8 cellular contexts compared by ENCODE assay signal in genomic region chr19:7196721-7197168, GRCh38.
DNase-seq lines count a peak whose midpoint lies in the region; ATAC-seq, FAIRE-seq and TF ChIP-seq lines count a peak whose summit lies in the region.

No MANE protein-coding gene starts in this region.

- TF ChIP-seq RAD21 in H1 (IDR thresholded peaks at IDR 0.05 in 1 of 2, conservative IDR thresholded peaks at IDR 0.05 in 1 of 2; ENCODE audit: low read depth in 2 of 2, low read length in 2 of 2), result no peak

- no peak for DNase-seq in AG09309 (ENCODE audit: low read depth)
- no peak for DNase-seq in MG63
- no peak for DNase-seq in H1 (ENCODE audit: low read depth in 1 of 2, low spot score in 2 of 2)
- DNase-seq in CD1c-positive myeloid dendritic cell (ENCODE audit: extremely low spot score), result no peak
- no peak for DNase-seq in HuH-7.5 (ENCODE audit: low spot score)

- peaks cover 0 to 3% (median 0%) of the 10 kb centered on the region in 4 experiments; a peak in 3 of 7 replicates for H3K4me1 ChIP-seq in H1 (replicated peaks in 1 of 4; ENCODE audit: control insufficient read depth in 3 of 4, insufficient read depth in 4 of 4, low read length in 3 of 4)

- no peak overlapping the region for H4K5ac ChIP-seq in H1 (ENCODE audit: insufficient read length, low read depth, low read length)

- peak overlapping the region; percentile 61 to 74 for H3K4me2 ChIP-seq in H1 (ENCODE audit: insufficient read depth in 1 of 2, low read depth in 2 of 2, low read length in 2 of 2)

- WGBS in H1 (ENCODE audit: extremely low coverage in 1 of 2, insufficient coverage in 1 of 2, insufficient read length in 1 of 2, insufficient replicate concordance in 2 of 2, low coverage in 1 of 2, low lambda C conversion rate in 2 of 2, missing lambda C conversion rate in 1 of 2), 2 experiments, result 79% methylated on average over 7 of the region's 15 CpGs; no CpG with 5 or more reads in 1 of the 2 experiments

- ATAC-seq in GM18505 (IDR thresholded peaks at IDR 0.05; ENCODE audit: unreplicated experiment) (no peak), HG02970 (IDR thresholded peaks at IDR 0.05; ENCODE audit: low FRiP score, unreplicated experiment) (no peak)

- TF ChIP-seq EP300 in H1 (IDR thresholded peaks at IDR 0.05; ENCODE audit: borderline replicate concordance in 1 of 2, low read depth in 2 of 2, low read length in 2 of 2), result no peak

- CTCF ChIA-PET in H1 (lab: Charles Lee; ENCODE audit: partially characterized antibody), result interaction anchor here (0.9 to 1.2 kb wide), 2 partner anchors 48 to 98 kb away, joined by 3 to 4 read pairs; partner anchors contain the start of gene INSR

- peaks cover 3% of the 10 kb centered on the region; the same call in 1 of the 2 replicates for H3K27me3 ChIP-seq in MG63
- H3K27me3 ChIP-seq in H1 (replicated peaks in 1 of 4; ENCODE audit: control insufficient read depth in 3 of 4, extremely low read depth in 1 of 4, insufficient read depth in 3 of 4, low read length in 3 of 4), result no peaks in the 10 kb centered on the region

- H4K8ac ChIP-seq in H1 (ENCODE audit: extremely low read depth, insufficient read depth, low read length), result no peak overlapping the region

- no peak overlapping the region for H3K27ac ChIP-seq in H1 (ENCODE audit: low read depth, low read length)

- peaks cover 9% of the 10 kb centered on the region for H3K4me1 Mint-ChIP-seq in nephron

- no peak overlapping the region for H2AK5ac ChIP-seq in H1 (ENCODE audit: low read depth, low read length)

- no peaks in the 10 kb centered on the region for H3K27me3 Mint-ChIP-seq in nephron (ENCODE audit: low read depth)

- H3K36me3 Mint-ChIP-seq in nephron (ENCODE audit: low read depth), result no peaks in the 10 kb centered on the region

- no peaks in the 10 kb centered on the region; a peak in 1 of 4 replicates for H3K79me2 ChIP-seq in H1 (ENCODE audit: control insufficient read depth in 1 of 2, insufficient read depth in 2 of 2, low read length in 2 of 2)

- H3K36me3 ChIP-seq in MG63 (no peaks in the 10 kb centered on the region), H1 (ENCODE audit: control insufficient read depth in 2 of 4, insufficient read depth in 4 of 4, low read length in 3 of 4) (no peaks in the 10 kb centered on the region)

- no peak overlapping the region for H3K23ac ChIP-seq in H1 (ENCODE audit: insufficient read length)

- H3K23me2 ChIP-seq in H1 (ENCODE audit: low read depth, low read length), result peaks cover 1% of the 10 kb centered on the region; the same call in 1 of the 2 replicates

- no peak overlapping the region for H2BK15ac ChIP-seq in H1 (ENCODE audit: low read length)

- no peak overlapping the region for H2BK120ac ChIP-seq in H1 (replicated peaks; ENCODE audit: low read depth, low read length)

- H2BK12ac ChIP-seq in H1 (ENCODE audit: low read depth, low read length), result no peak overlapping the region

- no peak overlapping the region for H3K4ac ChIP-seq in H1 (replicated peaks; ENCODE audit: insufficient read length, low read depth, low read length)

- POLR2A ChIA-PET in H1 (lab: Charles Lee; ENCODE audit: partially characterized antibody), result interaction anchor here (1.2 to 2.9 kb wide), 3 partner anchors 10 to 98 kb away, joined by 3 to 8 read pairs (median 3); partner anchors contain the start of gene INSR

- H4K20me1 ChIP-seq in H1 (replicated peaks in 1 of 2; ENCODE audit: control insufficient read depth in 1 of 2, insufficient read depth in 2 of 2, low read length in 2 of 2), result no peaks in the 10 kb centered on the region

- H2BK20ac ChIP-seq in H1 (ENCODE audit: low read length), result no peak overlapping the region

- no peak overlapping the region for H3K14ac ChIP-seq in H1 (ENCODE audit: insufficient read length)

- H3K79me1 ChIP-seq in H1 (ENCODE audit: low read depth, low read length), result no peaks in the 10 kb centered on the region; the same call in 1 of the 2 replicates

- H3K9ac ChIP-seq in H1 (replicated peaks in 1 of 4; ENCODE audit: extremely low read depth in 1 of 4, low read depth in 3 of 4, low read length in 3 of 4), result no peak overlapping the region

- H3K56ac ChIP-seq in H1 (replicated peaks; ENCODE audit: insufficient read length, low read depth, low read length), result no peak overlapping the region

- no peaks in the 10 kb centered on the region for H3K9me3 Mint-ChIP-seq in nephron

- H3K9me3 ChIP-seq in MG63 (no peaks in the 10 kb centered on the region), H1 (ENCODE audit: insufficient read depth in 2 of 2, low read depth in 1 of 2, low read length in 1 of 2) (no peaks in the 10 kb centered on the region)

- H3K18ac ChIP-seq in H1 (ENCODE audit: extremely low read depth, low read length), result no peak overlapping the region

- H2AFZ ChIP-seq in H1 (ENCODE audit: low read length), result no peak overlapping the region

- no peak for FAIRE-seq in H1 (lab: Jason Lieb, UNC)

- no peak overlapping the region for H4K91ac ChIP-seq in H1 (replicated peaks; ENCODE audit: insufficient read length, low read length)

- H3K27ac Mint-ChIP-seq in nephron, result peak overlapping the region; percentile 86 to 98 (median 96)

- TF ChIP-seq CTCF in AG09309 (IDR thresholded peaks at IDR 0.05; ENCODE audit: control insufficient read depth, insufficient read depth, low read depth, low read length, missing control alignments) (no peak), H1 (IDR thresholded peaks at IDR 0.05; ENCODE audit: control extremely low read depth in 1 of 3, insufficient read depth in 1 of 3, low read depth in 1 of 3, low read length in 3 of 3) (no peak), nephron (IDR thresholded peaks at IDR 0.05; ENCODE audit: unreplicated experiment in 3 of 3) (no peak)

- TF ChIP-seq POLR2A in H1 (IDR thresholded peaks at IDR 0.05; ENCODE audit: control extremely low read depth in 1 of 2, low read depth in 2 of 2, low read length in 2 of 2) (no peak), GM18505 (IDR thresholded peaks at IDR 0.05; ENCODE audit: borderline replicate concordance, extremely low read depth, insufficient read depth, insufficient read length) (no peak)

- peak overlapping the region; percentile 86 to 92 (median 89) for H3K4me3 Mint-ChIP-seq in nephron

- peak overlapping the region; percentile 42 for H3K4me3 ChIP-seq in AG09309 (ENCODE audit: control insufficient read depth, low read depth, low read length)
- peak overlapping the region; percentile 33 for H3K4me3 ChIP-seq in MG63
- peak overlapping the region; percentile 29 to 85 (median 50) for H3K4me3 ChIP-seq in H1 (ENCODE audit: extremely low read depth in 1 of 4, insufficient read depth in 2 of 4, low read depth in 3 of 4, low read length in 4 of 4)

- H2BK5ac ChIP-seq in H1 (ENCODE audit: low read depth, low read length), result no peak overlapping the region

TF ChIP-seq in H1, 55 proteins besides CTCF, POLR2A, EP300 and RAD21:
- TF ChIP-seq TEAD4 (IDR thresholded peaks at IDR 0.05; ENCODE audit: low read depth, low read length) (no peak), SIX5 (IDR thresholded peaks at IDR 0.05; ENCODE audit: low read depth, low read length) (no peak), TBP (IDR thresholded peaks at IDR 0.05; ENCODE audit: low read depth, low read length) (no peak), E2F6 (IDR thresholded peaks at IDR 0.05) (peak; percentile 79), RXRA (IDR thresholded peaks at IDR 0.05; ENCODE audit: insufficient read depth, low read depth, low read length) (no peak), JUN (IDR thresholded peaks at IDR 0.05; ENCODE audit: low read depth, low read length) (no peak), SRF (IDR thresholded peaks at IDR 0.05; ENCODE audit: low read depth, low read length) (no peak), HDAC2 (IDR thresholded peaks at IDR 0.05; ENCODE audit: borderline replicate concordance in 1 of 2, low read depth in 2 of 2, low read length in 2 of 2) (no peak), MAX (IDR thresholded peaks at IDR 0.05) (peak; percentile 80), CTBP2 (IDR thresholded peaks at IDR 0.05; ENCODE audit: borderline replicate concordance, insufficient read depth, insufficient read length, low read length) (peak; percentile 17), CHD2 (IDR thresholded peaks at IDR 0.05; ENCODE audit: low read length) (no peak), CHD1 (IDR thresholded peaks at IDR 0.05; ENCODE audit: low read depth, low read length) (no peak), GABPA (IDR thresholded peaks at IDR 0.05; ENCODE audit: borderline replicate concordance, insufficient read depth, low read length) (no peak), POLR2AphosphoS5 (IDR thresholded peaks at IDR 0.05; ENCODE audit: low read depth, low read length) (no peak), NANOG (IDR thresholded peaks at IDR 0.05; ENCODE audit: insufficient read depth, low read depth, low read length, poor library complexity, severe bottlenecking) (no peak), GTF2F1 (IDR thresholded peaks at IDR 0.05; ENCODE audit: borderline replicate concordance, low read depth, low read length) (no peak), EGR1 (IDR thresholded peaks at IDR 0.05; ENCODE audit: borderline replicate concordance, low read depth, low read length) (no peak), RNF2 (IDR thresholded peaks at IDR 0.05; ENCODE audit: borderline replicate concordance, low read depth, low read length, missing control alignments, poor library complexity, severe bottlenecking) (no peak), POU5F1 (IDR thresholded peaks at IDR 0.05; ENCODE audit: low read depth, low read length) (no peak), USF2 (IDR thresholded peaks at IDR 0.05; ENCODE audit: low read length) (no peak), TAF7 (optimal IDR thresholded peaks at IDR 0.05; ENCODE audit: borderline replicate concordance, low read depth, low read length) (no peak)
